ENCODE assay signal across 8 cellular contexts in genomic region chr15:88911766-88912118, GRCh38. TPM values are rescaled to one million over a fixed set of nuclear protein-coding genes. Genes with fewer than 3 reads are reported as not detected.
A peak's percentile ranks its signal among the peaks of the same experiment; 100 is the strongest.
DNase-seq lines count a peak whose midpoint lies in the region; ATAC-seq, FAIRE-seq and TF ChIP-seq lines count a peak whose summit lies in the region.

No MANE protein-coding gene starts in this region.

- no peaks in the 10 kb centered on the region for H4K20me1 ChIP-seq in HepG2 (ENCODE audit: insufficient read depth, low read length)

- no peak for TF ChIP-seq EP300 in HepG2 (IDR thresholded peaks at IDR 0.05; ENCODE audit: low read depth in 2 of 2, low read length in 2 of 2)
- no peak for TF ChIP-seq EP300 in HepG2 (CRISPR knock-in tag; IDR thresholded peaks at IDR 0.05; ENCODE audit: borderline replicate concordance)

- H3K36me3 ChIP-seq in HepG2 (replicated peaks in 1 of 2; ENCODE audit: control insufficient read depth in 1 of 2, insufficient read depth in 2 of 2, low read length in 2 of 2) (no peaks in the 10 kb centered on the region), right lobe of liver (no peaks in the 10 kb centered on the region)

- in situ Hi-C loops in HepG2 (cut with HindIII; ENCODE audit: extremely low pct_ligation_motif_present, low pct_unique_long_range_greater_than_20kb): no loop called here

- WGBS in HepG2 (ENCODE audit: low lambda C conversion rate): 41% methylated on average over 4 of the region's 5 CpGs
- WGBS in right lobe of liver (ENCODE audit: insufficient coverage, low coverage, low lambda C conversion rate, missing lambda C conversion rate): 82% methylated on average over 2 of the region's 5 CpGs

- no TSS peak for BruUV-seq in HepG2 (replicated peaks; lab: Mats Ljungman, UMichigan)

- H3K27ac ChIP-seq in HepG2 (ENCODE audit: extremely low read length, insufficient read depth, low read length) (no peak overlapping the region), right lobe of liver (no peak overlapping the region)

- peak overlapping the region in 2 of 3 experiments; percentile 46 to 76; a peak in 2 of 6 replicates for H3K4me3 ChIP-seq in HepG2 (replicated peaks in 1 of 3; ENCODE audit: insufficient read depth in 1 of 3, low read depth in 2 of 3, low read length in 3 of 3)
- H3K4me3 ChIP-seq in right lobe of liver: no peak overlapping the region

- H3K4me1 ChIP-seq in HepG2 (ENCODE audit: insufficient read depth, low read length) (peaks cover 18% of the 10 kb centered on the region), right lobe of liver (peaks cover 0 to 3% (median 0%) of the 10 kb centered on the region in 4 donors)

- CTCF ChIA-PET in HepG2 (lab: Yijun Ruan, JAX; ENCODE audit: low intra/inter-chr PET ratio, low total read pairs): no interaction called here

- H3K4me2 ChIP-seq in HepG2 (ENCODE audit: low read depth, low read length): peak overlapping the region; percentile 74

- H2AFZ ChIP-seq in HepG2 (ENCODE audit: low read length): no peak overlapping the region

- H3K79me2 ChIP-seq in HepG2 (ENCODE audit: insufficient read depth, low read length): no peaks in the 10 kb centered on the region

- ATAC-seq in HepG2: no peak
- ATAC-seq in right lobe of liver: no peak
- no peak for ATAC-seq in HG02610 (IDR thresholded peaks at IDR 0.05; ENCODE audit: unreplicated experiment)
- ATAC-seq in GM19324 (IDR thresholded peaks at IDR 0.05; ENCODE audit: low FRiP score, unreplicated experiment): no peak

- no peak overlapping the region for H3K9ac ChIP-seq in HepG2 (ENCODE audit: insufficient read depth, low read depth, low read length)

- no peak for FAIRE-seq in HepG2 (lab: Jason Lieb, UNC)

- TF ChIP-seq POLR2A in HepG2 (IDR thresholded peaks at IDR 0.05; ENCODE audit: insufficient read depth in 1 of 2, low read depth in 2 of 2, low read length in 2 of 2) (no peak), right lobe of liver (IDR thresholded peaks at IDR 0.05) (no peak)

- TF ChIP-seq RAD21 in HepG2 (CRISPR knock-in tag; IDR thresholded peaks at IDR 0.05): no peak

- H3K27me3 ChIP-seq in HepG2 (ENCODE audit: control insufficient read depth in 1 of 2, insufficient read depth in 2 of 2, low read length in 2 of 2): no peaks in the 10 kb centered on the region
- H3K27me3 ChIP-seq in right lobe of liver: no peaks in the 10 kb centered on the region

- DNase-seq in HepG2 (ENCODE audit: low spot score) (no peak), right lobe of liver (no peak), astrocyte of the hippocampus (ENCODE audit: low read depth, low spot score) (peak; percentile 63), kidney tubule cell (ENCODE audit: low spot score) (peak; percentile 67), posterior vena cava (ENCODE audit: low spot score) (no peak), NCI-H2029 (lab: John Stamatoyannopoulos, UW) (no peak)

- no peaks in the 10 kb centered on the region for H3K9me3 ChIP-seq in HepG2 (ENCODE audit: low read length)
- no peaks in the 10 kb centered on the region for H3K9me3 ChIP-seq in right lobe of liver

- TF ChIP-seq CTCF in HepG2 (CRISPR knock-in tag; IDR thresholded peaks at IDR 0.05) (no peak), right lobe of liver (IDR thresholded peaks at IDR 0.05) (no peak)

- intact Hi-C loops in HepG2 (cut with micrococcal nuclease; ENCODE audit: unreplicated experiment): no loop called here
- intact Hi-C loops in right lobe of liver (cut with DNase I): no loop called here
- intact Hi-C loops in posterior vena cava (cut with DNase I): no loop called here

- POLR2A ChIA-PET in HepG2 (lab: Yijun Ruan, JAX): no interaction called here

TF ChIP-seq in HepG2, 621 proteins besides CTCF, POLR2A, EP300 and RAD21 (continues in another document):
- no peak for TF ChIP-seq TARDBP (CRISPR knock-in tag; IDR thresholded peaks at IDR 0.05)
- no peak for TF ChIP-seq ZFP91 (CRISPR knock-in tag; IDR thresholded peaks at IDR 0.05; ENCODE audit: borderline replicate concordance)
- TF ChIP-seq SNAI1 (CRISPR knock-in tag; IDR thresholded peaks at IDR 0.05; ENCODE audit: borderline replicate concordance): no peak

RNA-seq across cellular contexts. Expression of gene MFGE8, which starts 1.4 kb away (rescaled TPM):
- 0.87 and 3.4 TPM in 2 replicates for total RNA-seq in HepG2 (2016; rRNA removed; fragmentation: Illumina TruSeq; extraction: Trizol)
- 0.26 and 0.61 TPM in 2 replicates for total RNA-seq in HepG2 (2016; cell fraction: cytosol; rRNA removed; fragmentation: Illumina TruSeq; extraction: Trizol; ENCODE audit: low read depth)
- total RNA-seq in HepG2 (2016; cell fraction: insoluble cytoplasmic fraction; rRNA removed; fragmentation: Illumina TruSeq; extraction: Trizol): 1.0 and 3.1 TPM in 2 replicates
- total RNA-seq in HepG2 (2016; cell fraction: membrane; rRNA removed; fragmentation: Illumina TruSeq; extraction: Trizol): 0.62 and 0.87 TPM in 2 replicates
- 5.3 and 6.5 TPM in 2 replicates for total RNA-seq in HepG2 (2016; cell fraction: nucleus; rRNA removed; fragmentation: Illumina TruSeq; extraction: Trizol)
- polyA plus RNA-seq in HepG2 (2011; rRNA removed): 22.1 and 24.8 TPM in 2 replicates
- 19.5 and 19.8 TPM in 2 replicates for polyA plus RNA-seq in HepG2 (2011; cell fraction: cytosol; rRNA removed)
- 43.8 and 44.7 TPM in 2 replicates for polyA plus RNA-seq in HepG2 (2011; cell fraction: nucleus; rRNA removed)
- 8.7 and 13.5 TPM in 2 replicates for polyA plus RNA-seq in HepG2 (2012)
- 0.54 TPM in 2 replicates for polyA plus RNA-seq in HepG2 (2016; cell fraction: cytosol; fragmentation: Illumina TruSeq; extraction: Trizol; ENCODE audit: low read depth)
- 1.1 and 1.9 TPM in 2 replicates for polyA plus RNA-seq in HepG2 (2016; cell fraction: insoluble cytoplasmic fraction; fragmentation: Illumina TruSeq; extraction: Trizol; ENCODE audit: low read depth)
- 0.57 and 1.1 TPM in 2 replicates for polyA plus RNA-seq in HepG2 (2016; cell fraction: membrane; fragmentation: Illumina TruSeq; extraction: Trizol; ENCODE audit: low read depth)
- polyA plus RNA-seq in HepG2 (2016; cell fraction: nucleus; fragmentation: Illumina TruSeq; extraction: Trizol; ENCODE audit: insufficient read depth, low read depth): 13.1 and 18.2 TPM in 2 replicates
- polyA minus RNA-seq in HepG2 (2011; rRNA and poly(A)+ RNA removed; ENCODE audit: low replicate concordance): 2.2 and 25.7 TPM in 2 replicates
- polyA minus RNA-seq in HepG2 (2011; cell fraction: cytosol; rRNA and poly(A)+ RNA removed): 5.1 and 9.0 TPM in 2 replicates
- 12.7 and 17.7 TPM in 2 replicates for polyA minus RNA-seq in HepG2 (2011; cell fraction: nucleus; rRNA and poly(A)+ RNA removed)
- total RNA-seq in right lobe of liver: 10 to 100 TPM in 5 of 6 experiments, 1 to 10 TPM in 1; 9.7 to 20.4 (median 17.6) TPM
- 1,000 to 10,000 TPM in 1 of 2 donors, 100 to 1,000 TPM in 1; 829 to 1,044 TPM for total RNA-seq in posterior vena cava

RNA-seq across cellular contexts. Expression of gene HAPLN3, which starts 16.4 kb away (rescaled TPM):
- total RNA-seq in HepG2 (2016; rRNA removed; fragmentation: Illumina TruSeq; extraction: Trizol): not detected in 2 replicates
- total RNA-seq in HepG2 (2016; cell fraction: cytosol; rRNA removed; fragmentation: Illumina TruSeq; extraction: Trizol; ENCODE audit: low read depth): not detected in 2 replicates
- total RNA-seq in HepG2 (2016; cell fraction: insoluble cytoplasmic fraction; rRNA removed; fragmentation: Illumina TruSeq; extraction: Trizol): 0.04 TPM in 1 of 2 replicates, not detected in the other
- not detected in 2 replicates for total RNA-seq in HepG2 (2016; cell fraction: membrane; rRNA removed; fragmentation: Illumina TruSeq; extraction: Trizol)
- not detected in 2 replicates for total RNA-seq in HepG2 (2016; cell fraction: nucleus; rRNA removed; fragmentation: Illumina TruSeq; extraction: Trizol)
- polyA plus RNA-seq in HepG2 (2011; rRNA removed): 0.07 and 0.09 TPM in 2 replicates
- polyA plus RNA-seq in HepG2 (2011; cell fraction: cytosol; rRNA removed): 0.13 TPM in 1 of 2 replicates, not detected in the other
- polyA plus RNA-seq in HepG2 (2011; cell fraction: nucleus; rRNA removed): 0.14 and 0.19 TPM in 2 replicates
- 0.05 TPM in 1 of 2 replicates, not detected in the other for polyA plus RNA-seq in HepG2 (2012)
- polyA plus RNA-seq in HepG2 (2016; cell fraction: cytosol; fragmentation: Illumina TruSeq; extraction: Trizol; ENCODE audit: low read depth): not detected in 2 replicates
- not detected in 2 replicates for polyA plus RNA-seq in HepG2 (2016; cell fraction: insoluble cytoplasmic fraction; fragmentation: Illumina TruSeq; extraction: Trizol; ENCODE audit: low read depth)
- not detected in 2 replicates for polyA plus RNA-seq in HepG2 (2016; cell fraction: membrane; fragmentation: Illumina TruSeq; extraction: Trizol; ENCODE audit: low read depth)
- polyA plus RNA-seq in HepG2 (2016; cell fraction: nucleus; fragmentation: Illumina TruSeq; extraction: Trizol; ENCODE audit: insufficient read depth, low read depth): not detected in 2 replicates
- polyA minus RNA-seq in HepG2 (2011; rRNA and poly(A)+ RNA removed; ENCODE audit: low replicate concordance): 0.06 TPM in 1 of 2 replicates, not detected in the other
- not detected in 2 replicates for polyA minus RNA-seq in HepG2 (2011; cell fraction: cytosol; rRNA and poly(A)+ RNA removed)
- polyA minus RNA-seq in HepG2 (2011; cell fraction: nucleus; rRNA and poly(A)+ RNA removed): not detected in 2 replicates
- 1 to 10 TPM in 1 of 6 experiments, under 1 TPM in 4, not detected in 1; 0.12 to 1.2 (median 0.25) TPM for total RNA-seq in right lobe of liver
- 10 to 100 TPM; 25.4 to 27.9 TPM for total RNA-seq in posterior vena cava

Comparison
In these comparisons a context has a peak if more than half of its experiments do, and no peak if none do; other contexts are left out.
1. H3K4me3 ChIP-seq: peak in HepG2 (2 of 3); none in right lobe of liver (0 of 3).
2. DNase-seq: peak in astrocyte of the hippocampus (single experiment) and kidney tubule cell (single experiment); none in HepG2 (single experiment), right lobe of liver (0 of 3), posterior vena cava (single experiment) and NCI-H2029 (single experiment).
3. RNA of gene MFGE8, which starts 1.4 kb away (total RNA-seq): 829 to 1,044 TPM in posterior vena cava; 9.7 to 20.4 TPM in right lobe of liver and 0.26 to 6.5 TPM in HepG2; every median in the first group is over 10 times any median in the second.
4. RNA of gene HAPLN3, which starts 16.4 kb away (total RNA-seq): 25.4 to 27.9 TPM in posterior vena cava; 0.12 to 1.2 TPM in right lobe of liver and 0.04 TPM in HepG2; every median in the first group is over 10 times any median in the second.